9 cellular contexts compared by ENCODE assay signal in genomic region chr17:39199673-39199985, GRCh38. TPM values are rescaled to one million over a fixed set of nuclear protein-coding genes. Genes with fewer than 3 reads are reported as not detected.
DNase-seq lines count a peak whose midpoint lies in the region; ATAC-seq and FAIRE-seq lines count a peak whose summit lies in the region.
"Had no signal": no experiment of that assay in that cellular context is flagged by ENCODE, and none has a peak within 500 bp of the region (broad histone marks: within the 10 kb centered on the region; RNA-seq: fewer than 3 reads in every experiment).

No MANE protein-coding gene starts in this region.

- peaks cover 30% of the 10 kb centered on the region for H3K36me3 ChIP-seq in iPS DF 6.9 (ENCODE audit: control insufficient read depth, insufficient read depth, low read length)

- peaks cover 13% of the 10 kb centered on the region for H3K4me1 Mint-ChIP-seq in activated T-helper 17 cell treated with anti-CD3 and anti-CD28 coated beads, Interleukin-2, amount 50 U/mL, for 72 hours

- peaks cover 50% of the 10 kb centered on the region for H3K36me3 Mint-ChIP-seq in activated T-helper 17 cell treated with anti-CD3 and anti-CD28 coated beads, Interleukin-2, amount 50 U/mL, for 72 hours (ENCODE audit: low read depth)

- H3K4me3 Mint-ChIP-seq in activated T-helper 17 cell treated with anti-CD3 and anti-CD28 coated beads, Interleukin-2, amount 50 U/mL, for 72 hours, result peak overlapping the region; percentile 83

- no CpG with 5 or more reads among the region's 14 CpGs for WGBS in iPS DF 6.9 (ENCODE audit: insufficient coverage, insufficient read length)

- no peaks in the 10 kb centered on the region for H3K9me3 Mint-ChIP-seq in activated T-helper 17 cell treated with anti-CD3 and anti-CD28 coated beads, Interleukin-2, amount 50 U/mL, for 72 hours

- DNase-seq in AG20443 (ENCODE audit: low spot score) (peak; percentile 45), iPS DF 6.9 (ENCODE audit: low read depth, low spot score) (no peak), NCI-H2081 (lab: John Stamatoyannopoulos, UW) (no peak), HTR-8/SVneo (ENCODE audit: insufficient read length, low spot score) (no peak)
- no peak for DNase-seq in stimulated activated naive CD8-positive, alpha-beta T cell treated with anti-CD3 and anti-CD28 coated beads, Interleukin-15, Interleukin-2, amounts not matched to agents 100 U/mL and 50 U/mL, for 24 hours

- H3K27me3 Mint-ChIP-seq in activated T-helper 17 cell treated with anti-CD3 and anti-CD28 coated beads, Interleukin-2, amount 50 U/mL, for 72 hours, result no peaks in the 10 kb centered on the region

- no peaks in the 10 kb centered on the region for H3K9me3 ChIP-seq in iPS DF 6.9 (ENCODE audit: control insufficient read depth, insufficient read depth, low read length)

- peak overlapping the region; percentile 95; the same call in 1 of the 2 replicates for H3K4me3 ChIP-seq in iPS DF 6.9 (ENCODE audit: low read length)

- no peak overlapping the region for H3K27ac ChIP-seq in iPS DF 6.9 (ENCODE audit: low read length)

- peak overlapping the region; percentile 98 for H3K27ac Mint-ChIP-seq in activated T-helper 17 cell treated with anti-CD3 and anti-CD28 coated beads, Interleukin-2, amount 50 U/mL, for 72 hours

- peaks cover 3% of the 10 kb centered on the region for H3K4me1 ChIP-seq in iPS DF 6.9 (ENCODE audit: control insufficient read depth, insufficient read depth, low read length)

- no peaks in the 10 kb centered on the region for H3K27me3 ChIP-seq in iPS DF 6.9 (ENCODE audit: control insufficient read depth, insufficient read depth, low read length)

- FAIRE-seq in HTR-8/SVneo (lab: Jason Lieb, UNC), result no peak

- ATAC-seq in GM21717 (IDR thresholded peaks at IDR 0.05; ENCODE audit: unreplicated experiment), result peak; percentile 15
- ATAC-seq in activated T-helper 17 cell treated with anti-CD3 and anti-CD28 coated beads, Interleukin-2, amount 50 U/mL, for 72 hours (replicated peaks), result peak; percentile 31
- ATAC-seq in stimulated activated naive CD8-positive, alpha-beta T cell treated with anti-CD3 and anti-CD28 coated beads, Interleukin-15, Interleukin-2, amounts not matched to agents 100 U/mL and 50 U/mL, for 24 hours, result peak; percentile 7
- ATAC-seq in GM18873 (IDR thresholded peaks at IDR 0.05; ENCODE audit: low FRiP score, unreplicated experiment), result no peak

RNA-seq across cellular contexts. Expression of gene RPL19, which starts 0.5 kb away (rescaled TPM):
- 1,000 to 10,000 TPM; 2,432 to 2,485 TPM for total RNA-seq in activated T-helper 17 cell treated with anti-CD3 and anti-CD28 coated beads, Interleukin-2, amount 50 U/mL, for 72 hours

RNA-seq across cellular contexts. Expression of gene CACNB1, which starts 2.2 kb away (rescaled TPM):
- 10 to 100 TPM; 22.6 to 24.2 TPM for total RNA-seq in activated T-helper 17 cell treated with anti-CD3 and anti-CD28 coated beads, Interleukin-2, amount 50 U/mL, for 72 hours

RNA-seq across cellular contexts. Expression of gene STAC2, which starts 26.1 kb away (rescaled TPM):
- not detected for total RNA-seq in activated T-helper 17 cell treated with anti-CD3 and anti-CD28 coated beads, Interleukin-2, amount 50 U/mL, for 72 hours

RNA-seq across cellular contexts. Expression of gene ARL5C, which starts 33.7 kb away (rescaled TPM):
- not detected for total RNA-seq in activated T-helper 17 cell treated with anti-CD3 and anti-CD28 coated beads, Interleukin-2, amount 50 U/mL, for 72 hours
- total RNA-seq: myocyte had no signal

RNA-seq across cellular contexts. Expression of gene PLXDC1, which starts 48.2 kb away (rescaled TPM):
- 1 to 10 TPM in 1 of 2 donors, under 1 TPM in 1; 0.41 to 2.1 TPM for total RNA-seq in activated T-helper 17 cell treated with anti-CD3 and anti-CD28 coated beads, Interleukin-2, amount 50 U/mL, for 72 hours
